Comparison of ENCODE assay signal across 22 cellular contexts in the genomic region with DNA sequence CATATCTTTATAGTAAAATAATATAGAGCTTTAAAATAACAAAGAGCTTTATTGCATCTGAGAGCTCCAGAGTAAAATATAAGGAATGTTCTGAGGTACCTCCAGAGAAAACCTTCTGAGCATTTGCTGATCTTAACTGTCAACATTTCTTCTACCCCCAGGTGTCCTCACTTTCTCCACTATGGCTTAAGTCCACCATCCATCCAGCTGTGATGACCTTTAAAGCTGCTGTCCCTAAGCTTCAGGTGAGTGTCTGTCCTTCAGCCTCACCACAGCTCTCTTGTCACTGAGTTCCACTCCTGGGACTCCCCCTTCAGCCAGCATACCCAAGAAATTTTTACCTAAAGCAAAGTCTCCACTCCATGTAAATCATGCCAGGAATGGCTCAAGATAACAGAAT.
A peak's percentile ranks its signal among the peaks of the same experiment; 100 is the strongest.
DNase-seq lines count a peak whose midpoint lies in the region; ATAC-seq, FAIRE-seq and TF ChIP-seq lines count a peak whose summit lies in the region.
"Had no signal": no experiment of that assay in that cellular context is flagged by ENCODE, and none has a peak within 500 bp of the region (broad histone marks: within the 10 kb centered on the region; RNA-seq: fewer than 3 reads in every experiment).

No MANE protein-coding gene starts in this region.

- peaks cover 4% of the 10 kb centered on the region for H3K4me1 Mint-ChIP-seq in type B pancreatic cell (ENCODE audit: unreplicated experiment)

- H3K27me3 ChIP-seq in HepG2 (ENCODE audit: control insufficient read depth in 1 of 2, insufficient read depth in 2 of 2, low read length in 2 of 2) (no peaks in the 10 kb centered on the region), right lobe of liver (no peaks in the 10 kb centered on the region), RWPE2 (ENCODE audit: insufficient read depth, poor library complexity, severe bottlenecking) (no peaks in the 10 kb centered on the region), foreskin keratinocyte (peaks cover 67% of the 10 kb centered on the region), psoas muscle (ENCODE audit: insufficient read depth in 3 of 3, low read length in 2 of 3) (no peaks in the 10 kb centered on the region), heart left ventricle (peaks cover 0 to 6% (median 0%) of the 10 kb centered on the region in 9 donors)

- TF ChIP-seq POLR2A in HepG2 (IDR thresholded peaks at IDR 0.05; ENCODE audit: insufficient read depth in 1 of 2, low read depth in 2 of 2, low read length in 2 of 2): no peak
- no peak for TF ChIP-seq POLR2A in right lobe of liver (IDR thresholded peaks at IDR 0.05)
- no peak for TF ChIP-seq POLR2A in heart left ventricle (IDR thresholded peaks at IDR 0.05)

- TF ChIP-seq RAD21 in HepG2 (CRISPR knock-in tag; IDR thresholded peaks at IDR 0.05): no peak

- 0 out of 5 replicates have a peak, but pooled peaks cover 0 to 6% of the 10 kb centered on the region in 2 experiments for H3K36me3 ChIP-seq in HepG2 (replicated peaks in 1 of 2; ENCODE audit: control insufficient read depth in 1 of 2, insufficient read depth in 2 of 2, low read length in 2 of 2)
- no peaks in the 10 kb centered on the region for H3K36me3 ChIP-seq in right lobe of liver
- no peaks in the 10 kb centered on the region for H3K36me3 ChIP-seq in RWPE2 (ENCODE audit: low read depth)
- no peaks in the 10 kb centered on the region for H3K36me3 ChIP-seq in psoas muscle (ENCODE audit: insufficient read depth in 1 of 2, low read depth in 1 of 2)
- H3K36me3 ChIP-seq in heart left ventricle: no peaks in the 10 kb centered on the region
- H3K36me3 ChIP-seq: SJSA1 had no signal

- peak overlapping the region; percentile 24 for H3K27ac Mint-ChIP-seq in type B pancreatic cell
- H3K27ac Mint-ChIP-seq: CD8-positive, alpha-beta T cell had no signal

- H3K79me2 ChIP-seq in HepG2 (ENCODE audit: insufficient read depth, low read length): no peaks in the 10 kb centered on the region

- no TSS peak for BruUV-seq in HepG2 (replicated peaks; lab: Mats Ljungman, UMichigan)

- intact Hi-C loops in HepG2 (cut with micrococcal nuclease; ENCODE audit: unreplicated experiment): loop anchor here (1.0 to 2.0 kb wide), 2 partner anchors 34 to 138 kb away; a partner anchor contains a TSS
- intact Hi-C loops in right lobe of liver (cut with DNase I): no loop called here
- intact Hi-C loops in psoas muscle (cut with DNase I): no loop called here
- intact Hi-C loops in heart left ventricle (cut with DNase I): loop anchor here in 1 of 10 donors (10.0 kb wide), 1 partner anchor 138 kb away; a partner anchor contains a TSS

- TF ChIP-seq CTCF in HepG2 (CRISPR knock-in tag; IDR thresholded peaks at IDR 0.05) (peak; percentile 50), right lobe of liver (IDR thresholded peaks at IDR 0.05) (no peak), RWPE2 (IDR thresholded peaks at IDR 0.05; ENCODE audit: poor library complexity, severe bottlenecking) (peak; percentile 20), foreskin keratinocyte (conservative IDR thresholded peaks at IDR 0.05) (peak; percentile 36), type B pancreatic cell (conservative IDR thresholded peaks at IDR 0.05) (no peak), psoas muscle (IDR thresholded peaks at IDR 0.05) (no peak), heart left ventricle (IDR thresholded peaks at IDR 0.05) (no peak)

- peaks cover 19% of the 10 kb centered on the region for H3K4me1 ChIP-seq in HepG2 (ENCODE audit: insufficient read depth, low read length)
- peaks cover 0 to 17% (median under 1%) of the 10 kb centered on the region in 4 donors for H3K4me1 ChIP-seq in right lobe of liver
- no peaks in the 10 kb centered on the region for H3K4me1 ChIP-seq in RWPE2 (ENCODE audit: insufficient read depth, poor library complexity, severe bottlenecking)
- no peaks in the 10 kb centered on the region for H3K4me1 ChIP-seq in foreskin keratinocyte
- H3K4me1 ChIP-seq in psoas muscle: no peaks in the 10 kb centered on the region
- peaks cover 0 to 3% (median 0%) of the 10 kb centered on the region in 12 donors for H3K4me1 ChIP-seq in heart left ventricle
- H3K4me1 ChIP-seq: SJSA1 had no signal

- H3K4me2 ChIP-seq in HepG2 (ENCODE audit: low read depth, low read length): no peak overlapping the region

- H3K36me3 Mint-ChIP-seq in type B pancreatic cell: peaks cover 8% of the 10 kb centered on the region
- H3K36me3 Mint-ChIP-seq: CD8-positive, alpha-beta T cell had no signal

- CTCF ChIA-PET in HepG2 (lab: Yijun Ruan, JAX; ENCODE audit: low intra/inter-chr PET ratio, low total read pairs): interaction anchor here (2.0 to 2.4 kb wide), 2 partner anchors 138 to 147 kb away, joined by 7 to 10 read pairs; a partner anchor contains a TSS

- H3K4me3 Mint-ChIP-seq in type B pancreatic cell: no peak overlapping the region
- H3K4me3 Mint-ChIP-seq: CD8-positive, alpha-beta T cell had no signal

- no peaks in the 10 kb centered on the region for H4K20me1 ChIP-seq in HepG2 (ENCODE audit: insufficient read depth, low read length)

- ATAC-seq in HepG2 (peak; percentile 72), right lobe of liver (no peak), RWPE2 (ENCODE audit: low read depth) (no peak), foreskin keratinocyte (no peak), HG03196 (IDR thresholded peaks at IDR 0.05; ENCODE audit: unreplicated experiment) (no peak), psoas muscle (no peak), heart left ventricle (no peak)
- ATAC-seq: CD8-positive, alpha-beta T cell; Right ventricle myocardium inferior had no signal

- DNase-seq in HepG2 (ENCODE audit: low spot score) (peak; percentile 14), right lobe of liver (no peak), RWPE2 (ENCODE audit: low spot score) (no peak), foreskin keratinocyte (no peak), type B pancreatic cell (ENCODE audit: extremely low spot score, unreplicated experiment) (no peak), psoas muscle (no peak), heart left ventricle (no peak)
- DNase-seq: AML-193; C1 segment of cervical spinal cord; CD8-positive, alpha-beta T cell; EL; GF-D8; HCEC 1CT; Kasumi-1; NCI-H1694 treated with DMSO at 0.1 percent for 48 hours; NCI-H2081 treated with DMSO at 0.1 percent for 48 hours; NCI-H446 treated with DMSO at 0.1 percent for 48 hours; NK-92 treated with Interleukin-12 subunit alpha and Interleukin-12 subunit beta, amount 100 ng/mL, for 24 hours had no signal

- no peak overlapping the region for H2AFZ ChIP-seq in HepG2 (ENCODE audit: low read length)

- no peak overlapping the region for H3K9ac ChIP-seq in HepG2 (ENCODE audit: insufficient read depth, low read depth, low read length)

- no peaks in the 10 kb centered on the region for H3K9me3 ChIP-seq in HepG2 (ENCODE audit: low read length)
- H3K9me3 ChIP-seq in right lobe of liver: no peaks in the 10 kb centered on the region
- H3K9me3 ChIP-seq in RWPE2 (ENCODE audit: severe bottlenecking): no peaks in the 10 kb centered on the region
- H3K9me3 ChIP-seq in psoas muscle: no peaks in the 10 kb centered on the region
- no peaks in the 10 kb centered on the region for H3K9me3 ChIP-seq in heart left ventricle
- H3K9me3 ChIP-seq: SJSA1 had no signal

- POLR2A ChIA-PET in HepG2 (lab: Yijun Ruan, JAX): no interaction called here

- no peak overlapping the region for H3K27ac ChIP-seq in HepG2 (ENCODE audit: extremely low read length, insufficient read depth, low read length)
- no peak overlapping the region for H3K27ac ChIP-seq in right lobe of liver
- H3K27ac ChIP-seq in RWPE2 (ENCODE audit: poor library complexity, severe bottlenecking): no peak overlapping the region
- no peak overlapping the region for H3K27ac ChIP-seq in foreskin keratinocyte
- H3K27ac ChIP-seq in psoas muscle: no peak overlapping the region
- H3K27ac ChIP-seq in heart left ventricle: no peak overlapping the region
- H3K27ac ChIP-seq: SJSA1 had no signal

- H3K27me3 Mint-ChIP-seq in type B pancreatic cell: no peaks in the 10 kb centered on the region

- TF ChIP-seq EP300 in HepG2 (IDR thresholded peaks at IDR 0.05; ENCODE audit: low read depth in 2 of 2, low read length in 2 of 2) (no peak), HepG2 (CRISPR knock-in tag; IDR thresholded peaks at IDR 0.05; ENCODE audit: borderline replicate concordance) (no peak)

- no peaks in the 10 kb centered on the region for H3K9me3 Mint-ChIP-seq in type B pancreatic cell
- H3K9me3 Mint-ChIP-seq: CD8-positive, alpha-beta T cell had no signal

- FAIRE-seq in HepG2 (lab: Jason Lieb, UNC): peak; percentile 32
- FAIRE-seq: RCC 7860 had no signal

- in situ Hi-C loops in HepG2 (cut with HindIII; ENCODE audit: extremely low pct_ligation_motif_present, low pct_unique_long_range_greater_than_20kb): loop anchor here (5.0 kb wide), 1 partner anchor 140 kb away; a partner anchor contains a TSS

- H3K4me3 ChIP-seq in HepG2 (replicated peaks in 1 of 3; ENCODE audit: insufficient read depth in 1 of 3, low read depth in 2 of 3, low read length in 3 of 3) (no peak overlapping the region), right lobe of liver (no peak overlapping the region), RWPE2 (ENCODE audit: severe bottlenecking) (no peak overlapping the region), psoas muscle (no peak overlapping the region), heart left ventricle (no peak overlapping the region)
- H3K4me3 ChIP-seq: SJSA1 had no signal

TF ChIP-seq in HepG2, 621 proteins besides CTCF, POLR2A, EP300 and RAD21 (continues in another document):
- TF ChIP-seq SOX6 (IDR thresholded peaks at IDR 0.05): no peak
- no peak for TF ChIP-seq SOX6 (CRISPR knock-in tag; IDR thresholded peaks at IDR 0.05)
- no peak for TF ChIP-seq NFKB2 (CRISPR knock-in tag; IDR thresholded peaks at IDR 0.05; ENCODE audit: borderline replicate concordance)
- TF ChIP-seq SMC3 (IDR thresholded peaks at IDR 0.05; ENCODE audit: low read length): peak; percentile 70
- TF ChIP-seq, protein P1, sequence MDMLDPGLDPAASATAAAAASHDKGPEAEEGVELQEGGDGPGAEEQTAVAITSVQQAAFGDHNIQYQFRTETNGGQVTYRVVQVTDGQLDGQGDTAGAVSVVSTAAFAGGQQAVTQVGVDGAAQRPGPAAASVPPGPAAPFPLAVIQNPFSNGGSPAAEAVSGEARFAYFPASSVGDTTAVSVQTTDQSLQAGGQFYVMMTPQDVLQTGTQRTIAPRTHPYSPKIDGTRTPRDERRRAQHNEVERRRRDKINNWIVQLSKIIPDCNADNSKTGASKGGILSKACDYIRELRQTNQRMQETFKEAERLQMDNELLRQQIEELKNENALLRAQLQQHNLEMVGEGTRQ (IDR thresholded peaks at IDR 0.05; ENCODE audit: low read depth, low read length): no peak
- TF ChIP-seq, protein P1 (CRISPR knock-in tag; IDR thresholded peaks at IDR 0.05; ENCODE audit: borderline replicate concordance): no peak
- TF ChIP-seq STAG1 (CRISPR knock-in tag; IDR thresholded peaks at IDR 0.05): peak; percentile 61

Comparison
In these comparisons a context has a peak if more than half of its experiments do, and no peak if none do; other contexts are left out.
1. CTCF ChIP-seq: peak in HepG2 (single experiment), RWPE2 (single experiment) and foreskin keratinocyte (single experiment); none in right lobe of liver (0 of 4), type B pancreatic cell (single experiment), psoas muscle (single experiment) and heart left ventricle (0 of 12).